Comparison of ENCODE assay signal across 28 cellular contexts in genomic region chr5:117877731-117878130, GRCh38.
"Had no signal": no experiment of that assay in that cellular context is flagged by ENCODE, and none has a peak within 500 bp of the region (broad histone marks: within the 10 kb centered on the region; RNA-seq: fewer than 3 reads in every experiment).

No MANE protein-coding gene starts in this region.

- H3K36me3 ChIP-seq: ascending aorta, cardiac muscle cell had no signal

- H3K9me3 ChIP-seq: ascending aorta had no signal

- H3K4me3 ChIP-seq: ascending aorta, cardiac muscle cell had no signal

- ATAC-seq: activated CD8-positive, alpha-beta T cell treated with anti-CD3 and anti-CD28 coated beads for 36 hours; activated naive CD8-positive, alpha-beta T cell treated with anti-CD3 and anti-CD28 coated beads, Interleukin-2, amount 50 U/mL, for 24 hours; activated T-cell treated with anti-CD3 and anti-CD28 coated beads, Interleukin-2, amount 50 U/mL, for 4 hours; activated T-cell treated with anti-CD3 and anti-CD28 coated beads, Interleukin-2, amount 50 U/mL, for 72 hours; activated T-helper 17 cell treated with anti-CD3 and anti-CD28 coated beads, Interleukin-2, amount 50 U/mL, for 72 hours had no signal

- H3K4me1 ChIP-seq: ascending aorta had no signal

- H3K27me3 ChIP-seq: ascending aorta, cardiac muscle cell had no signal

- DNase-seq: activated B cell treated with CpG ODN at 0.5 μM for 24 hours; activated CD4-positive, alpha-beta memory T cell treated with anti-CD3 and anti-CD28 coated beads for 36 hours; activated CD4-positive, alpha-beta T cell treated with anti-CD3 and anti-CD28 coated beads for 4 hours; activated CD4-positive, alpha-beta T cell treated with anti-CD3 and anti-CD28 coated beads, Interleukin-2, amount 10 ng/mL, durations not matched to agents 24 days and 14 days; activated CD4-positive, alpha-beta T cell treated with anti-CD3 and anti-CD28 coated beads, Interleukin-2, amount 50 U/mL, for 1 hour; activated CD4-positive, alpha-beta T cell treated with anti-CD3 and anti-CD28 coated beads, Interleukin-2, amount 50 U/mL, for 4 hours; activated CD4-positive, CD25-positive, alpha-beta regulatory T cell treated with anti-CD3 and anti-CD28 coated beads, Interleukin-2, amount 50 U/mL, for 72 hours; activated CD8-positive, alpha-beta memory T cell treated with anti-CD3 and anti-CD28 coated beads, Interleukin-2, amount 50 U/mL, for 4 hours; activated CD8-positive, alpha-beta T cell treated with anti-CD3 and anti-CD28 coated beads for 36 hours; activated effector memory CD4-positive, alpha-beta T cell treated with anti-CD3 and anti-CD28 coated beads, Interleukin-2, amount 50 U/mL, for 16 hours; activated naive CD4-positive, alpha-beta T cell treated with anti-CD3 and anti-CD28 coated beads, Interleukin-2, amount 10 ng/mL, durations not matched to agents 7 days and 5 days; activated naive CD4-positive, alpha-beta T cell treated with Interleukin-2 at 50 U/mL for 16 hours; activated naive CD8-positive, alpha-beta T cell treated with anti-CD3 and anti-CD28 coated beads, Interleukin-2, amount 10 ng/mL, durations not matched to agents 7 days and 5 days; activated naive CD8-positive, alpha-beta T cell treated with anti-CD3 and anti-CD28 coated beads, Interleukin-2, amount 50 U/mL, for 24 hours; activated T-cell treated with anti-CD3 and anti-CD28 coated beads for 4 hours; activated T-cell treated with anti-CD3 and anti-CD28 coated beads, Interleukin-2, amount 50 U/mL, for 1 hour; activated T-cell treated with anti-CD3 and anti-CD28 coated beads, Interleukin-2, amount 50 U/mL, for 4 hours; activated T-cell treated with anti-CD3 and anti-CD28 coated beads, Interleukin-2, amount 50 U/mL, for 72 hours; amygdala; anterior cingulate cortex; caudate nucleus; cerebellar nuclear complex; T-helper 1 cell; T-helper 2 cell; T-helper 9 cell had no signal
